ENCODE assay signal across 21 cellular contexts in the genomic region with DNA sequence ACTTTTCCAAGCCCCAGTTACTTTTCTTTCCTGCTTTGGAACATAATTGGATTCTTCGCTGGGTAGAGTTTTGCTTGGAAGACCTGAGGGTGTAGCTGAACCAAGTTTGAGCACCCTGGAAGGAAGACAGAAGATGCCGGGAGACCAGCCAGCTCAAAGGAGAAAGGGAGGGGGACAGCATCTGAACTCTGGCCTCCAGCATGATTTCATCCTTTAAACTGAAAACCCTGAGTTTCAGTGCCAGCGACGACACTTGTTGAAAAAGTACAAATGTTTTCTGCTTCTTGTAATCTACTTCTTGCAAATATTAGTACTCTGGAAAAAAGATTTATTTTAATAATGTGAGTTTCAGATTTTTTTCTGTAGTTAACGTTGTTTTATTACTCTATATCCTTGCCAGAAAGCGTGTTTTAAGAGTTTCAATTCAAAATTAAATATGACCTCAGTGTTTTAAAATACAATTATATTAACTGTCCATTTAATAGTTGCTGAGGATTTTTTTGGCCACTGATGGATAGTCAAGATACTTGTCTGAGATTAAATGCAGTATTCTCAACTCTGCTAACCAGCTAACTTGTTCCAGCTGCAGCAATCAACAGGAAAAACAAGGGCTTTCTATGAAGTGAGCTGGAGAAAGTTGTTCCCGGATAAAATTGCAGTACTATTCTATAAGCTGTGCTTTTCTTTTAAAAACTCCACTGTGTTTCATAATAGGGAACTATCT.
A peak's percentile ranks its signal among the peaks of the same experiment; 100 is the strongest.
DNase-seq lines count a peak whose midpoint lies in the region; ATAC-seq and TF ChIP-seq lines count a peak whose summit lies in the region.
"Had no signal": no experiment of that assay in that cellular context is flagged by ENCODE, and none has a peak within 500 bp of the region (broad histone marks: within the 10 kb centered on the region; RNA-seq: fewer than 3 reads in every experiment).

No MANE protein-coding gene starts in this region.

- H3K4me3 ChIP-seq in adrenal gland (no peak overlapping the region), right lobe of liver (no peak overlapping the region), skeletal muscle cell (ENCODE audit: low read depth, low read length) (no peak overlapping the region)
- H3K4me3 ChIP-seq: body of pancreas, vagina had no signal

- H3K36me3 ChIP-seq in adrenal gland (replicated peaks in 1 of 2) (no peaks in the 10 kb centered on the region), right lobe of liver (no peaks in the 10 kb centered on the region)
- H3K36me3 ChIP-seq: vagina had no signal

- intact Hi-C loops in adrenal gland (cut with DNase I): no loop called here
- intact Hi-C loops in right lobe of liver (cut with DNase I): no loop called here

- POLR2A ChIA-PET in naive thymus-derived CD8-positive, alpha-beta T cell (lab: Charles Lee): no interaction called here

- H3K27ac Mint-ChIP-seq in naive thymus-derived CD8-positive, alpha-beta T cell: no peak overlapping the region
- H3K27ac Mint-ChIP-seq: activated CD4-positive, alpha-beta T cell treated with anti-CD3 and anti-CD28 coated beads, Interleukin-2, amount 10 ng/mL, durations not matched to agents 24 days and 14 days; dendritic cell treated with granulocyte-macrophage colony-stimulating factor and Interleukin-4, amounts not matched to agents 40 ng/mL and 50 ng/mL, for 4 days; stimulated activated naive CD8-positive, alpha-beta T cell treated with anti-CD3 and anti-CD28 coated beads, Interleukin-15, Interleukin-2, amounts not matched to agents 100 ng/mL and 50 ng/mL, for 24 hours had no signal

- ATAC-seq in right lobe of liver (peak; percentile 44 to 75 (median 62)), GM19467 (IDR thresholded peaks at IDR 0.05; ENCODE audit: unreplicated experiment) (no peak)
- ATAC-seq in naive thymus-derived CD8-positive, alpha-beta T cell: no peak

- peaks cover 0 to 13% (median 8%) of the 10 kb centered on the region in 4 donors for H3K4me1 Mint-ChIP-seq in naive thymus-derived CD8-positive, alpha-beta T cell
- H3K4me1 Mint-ChIP-seq: activated CD4-positive, alpha-beta T cell treated with anti-CD3 and anti-CD28 coated beads, Interleukin-2, amount 10 ng/mL, durations not matched to agents 24 days and 14 days had no signal

- H3K4me1 ChIP-seq in adrenal gland (replicated peaks in 1 of 2) (no peaks in the 10 kb centered on the region), right lobe of liver (peaks cover 0 to 15% (median 6%) of the 10 kb centered on the region in 4 donors)
- H3K4me1 ChIP-seq: body of pancreas, parathyroid adenoma had no signal

- H3K4me3 Mint-ChIP-seq in naive thymus-derived CD8-positive, alpha-beta T cell: no peak overlapping the region
- H3K4me3 Mint-ChIP-seq: activated CD4-positive, alpha-beta T cell treated with anti-CD3 and anti-CD28 coated beads, Interleukin-2, amount 10 ng/mL, durations not matched to agents 24 days and 14 days; dendritic cell treated with granulocyte-macrophage colony-stimulating factor and Interleukin-4, amounts not matched to agents 40 ng/mL and 50 ng/mL, for 4 days; stimulated activated naive CD8-positive, alpha-beta T cell treated with anti-CD3 and anti-CD28 coated beads, Interleukin-15, Interleukin-2, amounts not matched to agents 100 ng/mL and 50 ng/mL, for 24 hours had no signal

- H3K27me3 ChIP-seq in adrenal gland (no peaks in the 10 kb centered on the region), right lobe of liver (no peaks in the 10 kb centered on the region)
- H3K27me3 ChIP-seq: body of pancreas, vagina had no signal

- H3K36me3 Mint-ChIP-seq in naive thymus-derived CD8-positive, alpha-beta T cell: peaks cover 0 to 15% (median 9%) of the 10 kb centered on the region in 3 donors

- DNase-seq in adrenal gland: peak in 5 of 7 donors; percentile 8 to 64 (median 25)
- peak; percentile 21 for DNase-seq in fibroblast of the conjunctiva (ENCODE audit: low read depth)
- no peak for DNase-seq in right lobe of liver
- peak; percentile 4 for DNase-seq in skeletal muscle cell (ENCODE audit: low read depth)
- no peak for DNase-seq in NCI-H1930 (lab: John Stamatoyannopoulos, UW)
- no peak for DNase-seq in AG08396 (ENCODE audit: low spot score)
- no peak for DNase-seq in naive thymus-derived CD8-positive, alpha-beta T cell
- DNase-seq: activated CD4-positive, alpha-beta T cell treated with anti-CD3 and anti-CD28 coated beads, Interleukin-2, amount 10 ng/mL, durations not matched to agents 24 days and 14 days; activated naive CD4-positive, alpha-beta T cell treated with anti-CD3 and anti-CD28 coated beads, Interleukin-2, amount 50 U/mL, for 16 hours; Karpas-422; NCI-H146; NCI-H226; NK-92 treated with Interleukin-12 subunit alpha and Interleukin-12 subunit beta, amount 100 ng/mL, for 24 hours; stimulated activated CD4-positive, alpha-beta T cell treated with anti-CD3 and anti-CD28 coated beads, Interleukin-15, amount 100 ng/mL, for 24 hours; SW 1271 had no signal

- no peaks in the 10 kb centered on the region for H3K27me3 Mint-ChIP-seq in naive thymus-derived CD8-positive, alpha-beta T cell
- H3K27me3 Mint-ChIP-seq: activated CD4-positive, alpha-beta T cell treated with anti-CD3 and anti-CD28 coated beads, Interleukin-2, amount 10 ng/mL, durations not matched to agents 24 days and 14 days; dendritic cell treated with granulocyte-macrophage colony-stimulating factor and Interleukin-4, amounts not matched to agents 40 ng/mL and 50 ng/mL, for 4 days; stimulated activated naive CD8-positive, alpha-beta T cell treated with anti-CD3 and anti-CD28 coated beads, Interleukin-15, Interleukin-2, amounts not matched to agents 100 ng/mL and 50 ng/mL, for 24 hours had no signal

- no peak for TF ChIP-seq POLR2A in adrenal gland (IDR thresholded peaks at IDR 0.05)
- TF ChIP-seq POLR2A in right lobe of liver (IDR thresholded peaks at IDR 0.05): no peak

- H3K27ac ChIP-seq in adrenal gland (no peak overlapping the region), right lobe of liver (no peak overlapping the region)
- H3K27ac ChIP-seq: parathyroid adenoma, vagina had no signal

- 63 to 75% (median 73%) methylated on average over 7 of the region's 7 CpGs for WGBS in adrenal gland, 4 donors
- 39% methylated on average over 7 of the region's 7 CpGs for WGBS in right lobe of liver (ENCODE audit: insufficient coverage, low coverage, low lambda C conversion rate, missing lambda C conversion rate)

- H3K9me3 ChIP-seq in adrenal gland (replicated peaks in 1 of 3) (no peaks in the 10 kb centered on the region), right lobe of liver (no peaks in the 10 kb centered on the region)
- H3K9me3 ChIP-seq: body of pancreas, vagina had no signal

- H3K9me3 Mint-ChIP-seq in naive thymus-derived CD8-positive, alpha-beta T cell: peaks cover 0 to 8% (median 0%) of the 10 kb centered on the region in 9 donors
- H3K9me3 Mint-ChIP-seq: activated CD4-positive, alpha-beta T cell treated with anti-CD3 and anti-CD28 coated beads, Interleukin-2, amount 10 ng/mL, durations not matched to agents 24 days and 14 days; dendritic cell treated with granulocyte-macrophage colony-stimulating factor and Interleukin-4, amounts not matched to agents 40 ng/mL and 50 ng/mL, for 4 days; stimulated activated naive CD8-positive, alpha-beta T cell treated with anti-CD3 and anti-CD28 coated beads, Interleukin-15, Interleukin-2, amounts not matched to agents 100 ng/mL and 50 ng/mL, for 24 hours had no signal

- no peak for TF ChIP-seq CTCF in adrenal gland (IDR thresholded peaks at IDR 0.05)
- TF ChIP-seq CTCF in right lobe of liver (IDR thresholded peaks at IDR 0.05): no peak

Comparison
In these comparisons a context has a peak if more than half of its experiments do, and no peak if none do; other contexts are left out.
1. DNase-seq: peak in adrenal gland (5 of 7), fibroblast of the conjunctiva (single experiment) and skeletal muscle cell (single experiment); none in right lobe of liver (0 of 3), NCI-H1930 (0 of 2), AG08396 (single experiment) and naive thymus-derived CD8-positive, alpha-beta T cell (0 of 10).
2. ATAC-seq: peak in right lobe of liver (4 of 4); none in GM19467 (single experiment) and naive thymus-derived CD8-positive, alpha-beta T cell (0 of 2).